Comparison of ENCODE assay signal across 8 cellular contexts in the genomic region with DNA sequence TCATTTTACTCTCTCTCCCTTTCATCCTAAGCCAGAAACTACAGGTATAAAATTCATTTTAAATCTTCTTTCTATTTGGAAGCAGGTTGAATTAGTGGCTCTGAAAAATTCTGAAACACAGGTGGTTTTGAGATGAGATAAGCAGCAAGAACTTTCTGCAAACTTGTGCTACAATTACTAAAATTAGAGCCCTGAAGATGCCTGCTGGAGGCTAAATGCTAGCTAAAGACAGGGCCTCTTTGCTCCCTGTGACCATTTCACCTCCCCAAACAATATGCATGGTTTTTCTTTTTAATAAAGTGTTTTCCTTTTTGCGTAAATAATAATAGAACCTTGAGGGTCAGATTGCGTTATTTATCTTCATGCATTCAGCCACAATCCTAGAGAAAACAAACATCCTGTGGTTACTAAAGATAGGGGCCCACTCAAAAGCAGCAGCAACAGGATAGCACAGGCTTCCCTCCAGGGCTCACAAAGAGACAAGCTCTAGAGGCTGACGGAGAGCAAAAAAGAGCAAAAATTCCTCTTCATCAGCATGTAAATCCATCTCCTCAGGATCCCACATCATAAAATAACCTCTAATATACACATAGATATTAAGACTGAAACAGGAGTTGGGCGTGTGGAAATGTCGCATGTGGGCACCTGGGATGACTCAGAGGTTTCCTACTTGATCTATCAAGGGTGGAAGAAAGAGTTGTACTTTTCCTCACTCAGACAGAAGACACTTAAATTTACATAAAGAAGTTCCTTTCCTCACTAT. TPM values are rescaled to one million over a fixed set of nuclear protein-coding genes. Genes with fewer than 3 reads are reported as not detected.
DNase-seq lines count a peak whose midpoint lies in the region; ATAC-seq and TF ChIP-seq lines count a peak whose summit lies in the region.

No MANE protein-coding gene starts in this region.

- H3K9me3 ChIP-seq in IMR-90 (ENCODE audit: control insufficient read depth, insufficient read depth, low read length) (no peaks in the 10 kb centered on the region), uterus (no peaks in the 10 kb centered on the region), spleen (no peaks in the 10 kb centered on the region), A673 (ENCODE audit: low read depth, low read length, poor library complexity, severe bottlenecking) (no peaks in the 10 kb centered on the region)

- no peak overlapping the region for H3K23ac ChIP-seq in IMR-90 (ENCODE audit: low read depth, low read length)

- no TSS peak for BruUV-seq in IMR-90 (replicated peaks; lab: Mats Ljungman, UMichigan)
- BruUV-seq in A673 (replicated peaks; lab: Mats Ljungman, UMichigan): no TSS peak

- H3K79me1 ChIP-seq in IMR-90 (ENCODE audit: low read depth in 1 of 2, low read length in 2 of 2): no peaks in the 10 kb centered on the region

- H3K18ac ChIP-seq in IMR-90 (ENCODE audit: low read depth, low read length): peak overlapping the region; percentile 54; the same call in 1 of the 2 replicates

- peak; percentile 36 for DNase-seq in IMR-90
- peak; percentile 33 to 39 for DNase-seq in cardiac fibroblast (ENCODE audit: low read depth in 2 of 2)
- DNase-seq in uterus: no peak
- DNase-seq in spleen: no peak
- DNase-seq in A673 (ENCODE audit: low spot score): no peak
- no peak for DNase-seq in left ventricle myocardium superior

- no peak overlapping the region; the same call in 1 of the 2 replicates for H2BK120ac ChIP-seq in IMR-90 (ENCODE audit: low read depth, low read length)

- H3K56ac ChIP-seq in IMR-90 (ENCODE audit: extremely low read depth, insufficient read depth, low read length): no peak overlapping the region

- H3K4me3 ChIP-seq in IMR-90 (ENCODE audit: insufficient read depth, low read depth, low read length) (no peak overlapping the region), cardiac fibroblast (replicated peaks in 1 of 2; ENCODE audit: low read depth in 2 of 2, low read length in 2 of 2) (no peak overlapping the region), uterus (no peak overlapping the region), spleen (no peak overlapping the region), A673 (ENCODE audit: low read depth, low read length, poor library complexity, severe bottlenecking) (no peak overlapping the region)

- peaks cover 17% of the 10 kb centered on the region for H3K4me1 ChIP-seq in IMR-90 (ENCODE audit: control insufficient read depth, insufficient read depth, low read length)
- H3K4me1 ChIP-seq in uterus: peaks cover 6% of the 10 kb centered on the region in 2 donors
- H3K4me1 ChIP-seq in spleen: peaks cover 24 to 62% (median 45%) of the 10 kb centered on the region in 6 donors
- H3K4me1 ChIP-seq in A673 (ENCODE audit: insufficient read depth, low read length, poor library complexity, severe bottlenecking): no peaks in the 10 kb centered on the region

- peak overlapping the region; percentile 16; the same call in 1 of the 2 replicates for H3K4me2 ChIP-seq in IMR-90 (ENCODE audit: low read depth, low read length)

- H3K27me3 ChIP-seq in IMR-90 (ENCODE audit: control insufficient read depth, insufficient read depth, low read length): no peaks in the 10 kb centered on the region
- no peaks in the 10 kb centered on the region for H3K27me3 ChIP-seq in uterus
- H3K27me3 ChIP-seq in spleen (replicated peaks in 1 of 7): no peaks in the 10 kb centered on the region
- H3K27me3 ChIP-seq in A673 (replicated peaks; ENCODE audit: insufficient read depth, low read depth, low read length, poor library complexity): no peaks in the 10 kb centered on the region

- no peaks in the 10 kb centered on the region for H3K36me3 ChIP-seq in IMR-90 (ENCODE audit: control insufficient read depth, insufficient read depth, low read length)
- no peaks in the 10 kb centered on the region for H3K36me3 ChIP-seq in uterus
- H3K36me3 ChIP-seq in spleen: no peaks in the 10 kb centered on the region
- H3K36me3 ChIP-seq in A673 (ENCODE audit: insufficient read depth, low read length, poor library complexity, severe bottlenecking): no peaks in the 10 kb centered on the region

- no peak overlapping the region for H2AK9ac ChIP-seq in IMR-90 (replicated peaks; ENCODE audit: low read depth, low read length, poor library complexity)

- intact Hi-C loops in IMR-90 (cut with micrococcal nuclease) (no loop called here), uterus (cut with DNase I; ENCODE audit: low total_unique reads) (no loop called here), spleen (cut with DNase I; ENCODE audit: low total_unique reads) (no loop called here), A673 (cut with micrococcal nuclease; ENCODE audit: unreplicated experiment) (no loop called here), left ventricle myocardium superior (cut with micrococcal nuclease) (no loop called here)

- WGBS in IMR-90 (ENCODE audit: extremely low coverage in 2 of 2, insufficient read length in 1 of 2), 2 experiments: no CpG with 5 or more reads among the region's 5 CpGs
- 47 to 59% (median 55%) methylated on average over 5 of the region's 5 CpGs for WGBS in spleen, 5 donors

- H2BK15ac ChIP-seq in IMR-90 (ENCODE audit: low read depth, low read length): peak overlapping the region; percentile 38; the same call in 1 of the 3 replicates

- peak overlapping the region; percentile 47; the same call in 1 of the 2 replicates for H3K4ac ChIP-seq in IMR-90 (ENCODE audit: low read depth, low read length)

- H4K91ac ChIP-seq in IMR-90 (ENCODE audit: insufficient read depth, low read depth, low read length): no peak overlapping the region

- dilution Hi-C loops in IMR-90 (cut with HindIII; ENCODE audit: low sequenced_read_pairs, unreplicated experiment): no loop called here

- peaks cover 6% of the 10 kb centered on the region; the same call in 1 of the 2 replicates for H3K9me1 ChIP-seq in IMR-90 (ENCODE audit: insufficient read depth, low read length)

- CTCF ChIA-PET in IMR-90 (lab: Yijun Ruan, JAX) (no interaction called here), A673 (lab: Charles Lee) (no interaction called here)

- no peak overlapping the region for H2AK5ac ChIP-seq in IMR-90 (ENCODE audit: low read depth, low read length)

- no peak for TF ChIP-seq CTCF in IMR-90 (conservative IDR thresholded peaks at IDR 0.05; ENCODE audit: low read depth, low read length)
- no peak for TF ChIP-seq CTCF in cardiac fibroblast (IDR thresholded peaks at IDR 0.05; ENCODE audit: low read depth, low read length)
- no peak for TF ChIP-seq CTCF in uterus (IDR thresholded peaks at IDR 0.05)
- no peak for TF ChIP-seq CTCF in spleen (IDR thresholded peaks at IDR 0.05 in 8 of 11, conservative IDR thresholded peaks at IDR 0.05 in 3 of 11)
- no peak for TF ChIP-seq CTCF in A673 (conservative IDR thresholded peaks at IDR 0.05; ENCODE audit: low read depth, low read length)

- no peak overlapping the region for H2AFZ ChIP-seq in IMR-90 (replicated peaks; ENCODE audit: low read length, poor library complexity)

- H3K9ac ChIP-seq in IMR-90 (ENCODE audit: low read depth, low read length): no peak overlapping the region

- H2BK5ac ChIP-seq in IMR-90 (ENCODE audit: low read depth, low read length, poor library complexity, severe bottlenecking): peak overlapping the region; percentile 34

- H4K20me1 ChIP-seq in IMR-90 (ENCODE audit: insufficient read depth, low read length): no peaks in the 10 kb centered on the region

- TF ChIP-seq RAD21 in IMR-90 (IDR thresholded peaks at IDR 0.05; ENCODE audit: low read length): no peak

- H2BK20ac ChIP-seq in IMR-90 (ENCODE audit: low read depth, low read length): peak overlapping the region; percentile 28; the same call in 1 of the 2 replicates

- no peak overlapping the region for H3K14ac ChIP-seq in IMR-90 (replicated peaks; ENCODE audit: low read depth, low read length)

- H4K8ac ChIP-seq in IMR-90 (ENCODE audit: low read depth in 2 of 2, low read length in 2 of 2): 0 out of 4 replicates have a peak overlapping the region, but pooled peaks of 1 of the 2 experiments have one; percentile 52

- no peak overlapping the region for H3K27ac ChIP-seq in IMR-90 (ENCODE audit: insufficient read depth, low read length)
- H3K27ac ChIP-seq in uterus: peak overlapping the region; percentile 76 to 80
- H3K27ac ChIP-seq in spleen: no peak overlapping the region
- no peak overlapping the region for H3K27ac ChIP-seq in A673 (ENCODE audit: low read depth, low read length, poor library complexity, severe bottlenecking)

- H4K5ac ChIP-seq in IMR-90 (ENCODE audit: low read depth, low read length): no peak overlapping the region

- in situ Hi-C loops in IMR-90 (cut with MboI; ENCODE audit: low sequenced_read_pairs): no loop called here

- ATAC-seq in GM18502 (IDR thresholded peaks at IDR 0.05; ENCODE audit: poor library complexity, unreplicated experiment) (peak; percentile 64), GM21526 (IDR thresholded peaks at IDR 0.05; ENCODE audit: low FRiP score, unreplicated experiment) (peak; percentile 40), IMR-90 (ENCODE audit: low read depth) (peak; percentile 55), left ventricle myocardium superior (no peak)

- POLR2A ChIA-PET in IMR-90 (lab: Charles Lee; ENCODE audit: unreplicated experiment) (no interaction called here), A673 (lab: Charles Lee; ENCODE audit: low non-redundant PET) (no interaction called here)

- TF ChIP-seq POLR2A in IMR-90 (IDR thresholded peaks at IDR 0.05; ENCODE audit: low read depth, low read length): no peak
- TF ChIP-seq POLR2A in uterus (IDR thresholded peaks at IDR 0.05): no peak
- TF ChIP-seq POLR2A in spleen (IDR thresholded peaks at IDR 0.05): no peak

TF ChIP-seq in IMR-90, 13 proteins besides CTCF, POLR2A, EP300 and RAD21 (continues in another document):
- TF ChIP-seq SMC3 (IDR thresholded peaks at IDR 0.05; ENCODE audit: low read depth, low read length) (no peak), RCOR1 (IDR thresholded peaks at IDR 0.05; ENCODE audit: insufficient replicate concordance, low read length) (no peak), MAFK (IDR thresholded peaks at IDR 0.05; ENCODE audit: low read depth, low read length) (no peak), MXI1 (IDR thresholded peaks at IDR 0.05; ENCODE audit: borderline replicate concordance, low read depth, low read length) (no peak)

RNA-seq across cellular contexts. Expression of a gene that starts 26.5 kb away (rescaled TPM):
- total RNA-seq in IMR-90 (2012; rRNA removed) (0.28 TPM in 1 of 2 replicates, not detected in the other), uterus (10 to 100 TPM in 1 of 4 donors, 1 to 10 TPM in 3; 2.2 to 13.3 (median 5.9) TPM), spleen (100 to 1,000 TPM in 4 of 7 donors, 10 to 100 TPM in 3; 42.0 to 121 (median 101) TPM), A673 (2021) (not detected in 2 replicates), left ventricle myocardium superior (2.2 TPM)
- polyA plus RNA-seq in IMR-90 (2012; rRNA removed) (not detected in 2 replicates), spleen (10 to 100 TPM; 16.1 to 40.4 (median 25.2) TPM)
- polyA plus RNA-seq in IMR-90 (2012; cell fraction: cytosol; rRNA removed): not detected in 2 replicates
- polyA plus RNA-seq in IMR-90 (2012; cell fraction: nucleus; rRNA removed; ENCODE audit: low replicate concordance): 0.07 TPM in 1 of 2 replicates, not detected in the other

Comparison
In these comparisons a context has a peak if more than half of its experiments do, and no peak if none do; other contexts are left out.
1. DNase-seq: peak in IMR-90 (single experiment) and cardiac fibroblast (2 of 2); none in uterus (0 of 2), spleen (single experiment), A673 (single experiment) and left ventricle myocardium superior (single experiment).
2. H3K27ac ChIP-seq: peak in uterus (2 of 2); none in IMR-90 (single experiment), spleen (0 of 8) and A673 (single experiment).